1 cellular context compared by ENCODE assay signal in the genomic region with DNA sequence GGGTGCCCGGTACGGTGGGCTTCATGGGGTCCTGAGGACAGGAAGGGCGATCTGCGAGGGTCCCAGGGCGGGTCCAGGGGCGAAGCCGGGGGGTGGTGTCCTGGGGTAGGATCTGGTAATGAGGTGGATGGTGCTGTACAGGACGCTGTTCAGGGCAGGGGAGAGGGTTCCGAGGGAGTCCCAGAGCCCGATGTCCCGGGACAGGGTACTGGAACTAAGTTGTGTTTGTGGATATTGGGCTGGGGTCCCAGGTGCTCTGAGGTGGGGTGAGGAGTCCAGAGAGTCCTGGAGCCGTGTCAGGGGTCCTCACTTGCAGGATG.
TF ChIP-seq lines count a peak whose summit lies in the region.

No MANE protein-coding gene starts in this region.

TF ChIP-seq in SK-N-SH, 30 proteins besides CTCF, POLR2A, EP300 and RAD21 (continued from another document):
- TF ChIP-seq, protein P1, sequence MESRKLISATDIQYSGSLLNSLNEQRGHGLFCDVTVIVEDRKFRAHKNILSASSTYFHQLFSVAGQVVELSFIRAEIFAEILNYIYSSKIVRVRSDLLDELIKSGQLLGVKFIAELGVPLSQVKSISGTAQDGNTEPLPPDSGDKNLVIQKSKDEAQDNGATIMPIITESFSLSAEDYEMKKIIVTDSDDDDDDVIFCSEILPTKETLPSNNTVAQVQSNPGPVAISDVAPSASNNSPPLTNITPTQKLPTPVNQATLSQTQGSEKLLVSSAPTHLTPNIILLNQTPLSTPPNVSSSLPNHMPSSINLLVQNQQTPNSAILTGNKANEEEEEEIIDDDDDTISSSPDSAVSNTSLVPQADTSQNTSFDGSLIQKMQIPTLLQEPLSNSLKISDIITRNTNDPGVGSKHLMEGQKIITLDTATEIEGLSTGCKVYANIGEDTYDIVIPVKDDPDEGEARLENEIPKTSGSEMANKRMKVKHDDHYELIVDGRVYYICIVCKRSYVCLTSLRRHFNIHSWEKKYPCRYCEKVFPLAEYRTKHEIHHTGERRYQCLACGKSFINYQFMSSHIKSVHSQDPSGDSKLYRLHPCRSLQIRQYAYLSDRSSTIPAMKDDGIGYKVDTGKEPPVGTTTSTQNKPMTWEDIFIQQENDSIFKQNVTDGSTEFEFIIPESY (IDR thresholded peaks at IDR 0.05; ENCODE audit: borderline replicate concordance, low read depth): no peak
- TF ChIP-seq, protein P2, sequence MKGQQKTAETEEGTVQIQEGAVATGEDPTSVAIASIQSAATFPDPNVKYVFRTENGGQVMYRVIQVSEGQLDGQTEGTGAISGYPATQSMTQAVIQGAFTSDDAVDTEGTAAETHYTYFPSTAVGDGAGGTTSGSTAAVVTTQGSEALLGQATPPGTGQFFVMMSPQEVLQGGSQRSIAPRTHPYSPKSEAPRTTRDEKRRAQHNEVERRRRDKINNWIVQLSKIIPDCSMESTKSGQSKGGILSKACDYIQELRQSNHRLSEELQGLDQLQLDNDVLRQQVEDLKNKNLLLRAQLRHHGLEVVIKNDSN (IDR thresholded peaks at IDR 0.05; ENCODE audit: borderline replicate concordance, low read depth): no peak
- TF ChIP-seq MEF2A (IDR thresholded peaks at IDR 0.05; ENCODE audit: borderline replicate concordance, low read depth) (no peak), JUND (IDR thresholded peaks at IDR 0.05) (no peak), RFX5 (IDR thresholded peaks at IDR 0.05; ENCODE audit: low read length) (no peak), TAF1 (IDR thresholded peaks at IDR 0.05; ENCODE audit: borderline replicate concordance, low read depth, low read length) (no peak), MXI1 (IDR thresholded peaks at IDR 0.05; ENCODE audit: low read depth, low read length) (no peak), NRF1 (IDR thresholded peaks at IDR 0.05; ENCODE audit: low read depth, low read length) (no peak)
- TF ChIP-seq, protein P3, sequence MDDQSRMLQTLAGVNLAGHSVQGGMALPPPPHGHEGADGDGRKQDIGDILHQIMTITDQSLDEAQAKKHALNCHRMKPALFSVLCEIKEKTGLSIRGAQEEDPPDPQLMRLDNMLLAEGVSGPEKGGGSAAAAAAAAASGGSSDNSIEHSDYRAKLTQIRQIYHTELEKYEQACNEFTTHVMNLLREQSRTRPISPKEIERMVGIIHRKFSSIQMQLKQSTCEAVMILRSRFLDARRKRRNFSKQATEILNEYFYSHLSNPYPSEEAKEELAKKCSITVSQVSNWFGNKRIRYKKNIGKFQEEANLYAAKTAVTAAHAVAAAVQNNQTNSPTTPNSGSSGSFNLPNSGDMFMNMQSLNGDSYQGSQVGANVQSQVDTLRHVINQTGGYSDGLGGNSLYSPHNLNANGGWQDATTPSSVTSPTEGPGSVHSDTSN (IDR thresholded peaks at IDR 0.05): no peak
- TF ChIP-seq, protein P4, sequence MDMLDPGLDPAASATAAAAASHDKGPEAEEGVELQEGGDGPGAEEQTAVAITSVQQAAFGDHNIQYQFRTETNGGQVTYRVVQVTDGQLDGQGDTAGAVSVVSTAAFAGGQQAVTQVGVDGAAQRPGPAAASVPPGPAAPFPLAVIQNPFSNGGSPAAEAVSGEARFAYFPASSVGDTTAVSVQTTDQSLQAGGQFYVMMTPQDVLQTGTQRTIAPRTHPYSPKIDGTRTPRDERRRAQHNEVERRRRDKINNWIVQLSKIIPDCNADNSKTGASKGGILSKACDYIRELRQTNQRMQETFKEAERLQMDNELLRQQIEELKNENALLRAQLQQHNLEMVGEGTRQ (IDR thresholded peaks at IDR 0.05; ENCODE audit: borderline replicate concordance, low read depth, low read length): no peak
